8 cellular contexts compared by ENCODE assay signal in genomic region chr10:92848441-92849233, GRCh38. TPM values are rescaled to one million over a fixed set of nuclear protein-coding genes. Genes with fewer than 3 reads are reported as not detected.
DNase-seq lines count a peak whose midpoint lies in the region; ATAC-seq and TF ChIP-seq lines count a peak whose summit lies in the region.

EXOC6 (plus strand) TSS chr10:92848520; CDS start chr10:92848534, 14 bp downstream.

- TF ChIP-seq CTCF in AG09319 (IDR thresholded peaks at IDR 0.05; ENCODE audit: low read depth, low read length) (peak; percentile 6), choroid plexus epithelial cell (conservative IDR thresholded peaks at IDR 0.05; ENCODE audit: low read depth, low read length) (no peak)

- peak; percentile 29 for DNase-seq in AG09319 (ENCODE audit: extremely low read depth, low read depth)
- DNase-seq in NCI-H345 (lab: John Stamatoyannopoulos, UW): peak; percentile 77
- peak; percentile 92 for DNase-seq in activated CD4-positive, alpha-beta T cell treated with anti-CD3 and anti-CD28 coated beads for 36 hours
- DNase-seq in choroid plexus epithelial cell (ENCODE audit: low read depth): peak; percentile 79
- DNase-seq in kidney tubule cell (ENCODE audit: low spot score): peak; percentile 85
- DNase-seq in stimulated activated CD4-positive, alpha-beta T cell treated with anti-CD3 and anti-CD28 coated beads, Interleukin-1b, Interleukin-23, amount 100 ng/mL, for 1 hour (ENCODE audit: low read depth in 2 of 2): peak; percentile 59 to 62

- peaks cover 33% of the 10 kb centered on the region for H3K4me1 Mint-ChIP-seq in activated CD4-positive, alpha-beta T cell treated with anti-CD3 and anti-CD28 coated beads for 36 hours

- CTCF ChIA-PET in activated CD4-positive, alpha-beta T cell treated with anti-CD3 and anti-CD28 coated beads for 36 hours (lab: Charles Lee): interaction anchor here (0.5 to 7.8 kb wide), 12 partner anchors 8 to 345 kb away, joined by 3 to 84 read pairs (median 3); partner anchors contain the start of gene HHEX

- peak within 1 kb of the TSS; percentile 90 for H3K27ac Mint-ChIP-seq in activated CD4-positive, alpha-beta T cell treated with anti-CD3 and anti-CD28 coated beads for 36 hours

- H3K4me3 ChIP-seq in choroid plexus epithelial cell (ENCODE audit: low read depth, low read length): peak within 1 kb of the TSS; percentile 80

- no peaks in the 10 kb centered on the region for H3K27me3 Mint-ChIP-seq in activated CD4-positive, alpha-beta T cell treated with anti-CD3 and anti-CD28 coated beads for 36 hours

- peak within 1 kb of the TSS; percentile 79 for H3K4me3 Mint-ChIP-seq in activated CD4-positive, alpha-beta T cell treated with anti-CD3 and anti-CD28 coated beads for 36 hours

- POLR2A ChIA-PET in activated CD4-positive, alpha-beta T cell treated with anti-CD3 and anti-CD28 coated beads for 36 hours (lab: Charles Lee): interaction anchor here (0.5 to 2.0 kb wide), 4 partner anchors 10 to 853 kb away, joined by 3 to 4 read pairs (median 3); no protein-coding TSS in a partner anchor

- intact Hi-C loops in activated CD4-positive, alpha-beta T cell treated with anti-CD3 and anti-CD28 coated beads for 36 hours (cut with DNase I, micrococcal nuclease): loop anchor here (1.0 to 10.0 kb wide), 11 partner anchors 17 to 1684 kb away; partner anchors contain the start of genes CEP55 (in 2 of the 2), CPEB3 (in 1 of the 2), KIF11 (in 1 of the 2) and MARCHF5 (in 1 of the 2)

- no peaks in the 10 kb centered on the region for H3K9me3 Mint-ChIP-seq in activated CD4-positive, alpha-beta T cell treated with anti-CD3 and anti-CD28 coated beads for 36 hours (ENCODE audit: low read depth)

- ATAC-seq in GM18867 (IDR thresholded peaks at IDR 0.05; ENCODE audit: unreplicated experiment) (peak; percentile 87), HG03097 (IDR thresholded peaks at IDR 0.05; ENCODE audit: low FRiP score, unreplicated experiment) (peak; percentile 64)
- ATAC-seq in activated CD4-positive, alpha-beta T cell treated with anti-CD3 and anti-CD28 coated beads for 36 hours: peak; percentile 78

- H3K36me3 Mint-ChIP-seq in activated CD4-positive, alpha-beta T cell treated with anti-CD3 and anti-CD28 coated beads for 36 hours (ENCODE audit: low read depth): peaks cover 2% of the 10 kb centered on the region

RNA-seq across cellular contexts. Expression of gene EXOC6, which starts in this region (rescaled TPM):
- total RNA-seq in activated CD4-positive, alpha-beta T cell treated with anti-CD3 and anti-CD28 coated beads for 36 hours: 10 to 100 TPM in 1 of 2 experiments, 1 to 10 TPM in 1; 9.7 to 12.1 TPM

Comparison
In these comparisons a context has a peak if more than half of its experiments do, and no peak if none do; other contexts are left out.
1. Peak in every context shown above with its lines: DNase-seq, ATAC-seq and H3K4me3 ChIP-seq.
2. DNase-seq: peak in every context shown above with its lines; median percentile 92 in activated CD4-positive, alpha-beta T cell treated with anti-CD3 and anti-CD28 coated beads for 36 hours; 85 in kidney tubule cell; 79 in choroid plexus epithelial cell; 77 in NCI-H345; 60 in stimulated activated CD4-positive, alpha-beta T cell treated with anti-CD3 and anti-CD28 coated beads, Interleukin-1b, Interleukin-23, amount 100 ng/mL, for 1 hour; 29 in AG09319.